ENCODE assay signal across 8 cellular contexts in the genomic region with DNA sequence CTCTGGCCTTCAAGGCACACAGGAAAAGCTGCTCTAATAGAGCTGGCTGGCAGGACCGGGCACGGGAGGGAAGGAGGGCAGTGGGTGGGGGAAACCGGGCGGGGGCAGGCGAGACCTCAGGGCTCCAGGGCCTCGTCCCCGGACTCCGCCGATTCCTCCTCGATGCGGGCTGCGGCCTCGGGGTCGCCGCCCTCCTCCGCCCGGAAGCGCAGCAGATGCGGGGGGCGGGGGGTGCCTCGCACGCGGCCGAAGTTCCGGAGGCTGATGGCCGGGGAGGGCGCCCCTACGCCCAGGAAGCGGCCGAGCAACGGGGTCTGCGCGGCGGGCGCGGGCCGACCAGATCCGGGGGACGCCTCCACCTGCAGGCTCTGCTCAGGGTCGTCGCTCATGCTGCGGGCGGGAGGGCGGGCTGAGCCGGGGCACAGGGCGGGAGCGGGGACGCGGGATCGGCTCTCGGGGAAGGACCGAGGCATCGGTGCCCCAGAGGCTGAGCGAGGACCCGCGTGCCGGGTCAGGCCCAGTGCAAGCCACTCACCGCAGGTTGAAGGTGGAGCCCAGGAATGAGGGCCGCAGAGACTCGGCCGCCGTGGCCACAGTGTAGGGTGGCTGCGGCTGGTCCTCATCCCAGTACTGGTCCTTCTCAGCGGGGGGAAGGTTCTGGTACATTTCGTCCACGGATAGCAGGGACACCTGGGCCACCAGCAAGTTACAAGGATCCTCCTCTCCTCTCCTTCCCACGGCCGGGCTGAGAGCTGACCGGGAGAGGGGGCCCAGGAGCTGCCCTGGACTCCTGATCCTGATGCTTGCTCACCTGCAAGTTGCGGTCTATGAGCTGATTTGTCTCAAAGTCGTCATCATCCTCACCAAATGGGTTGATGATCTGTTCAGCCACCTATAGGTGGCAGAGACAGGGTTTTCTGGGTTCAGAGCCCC. TPM values are rescaled to one million over a fixed set of nuclear protein-coding genes. Genes with fewer than 3 reads are reported as not detected.
DNase-seq lines count a peak whose midpoint lies in the region; ATAC-seq and TF ChIP-seq lines count a peak whose summit lies in the region.

No MANE protein-coding gene starts in this region.

- intact Hi-C loops in upper lobe of right lung (cut with DNase I), result no loop called here

- H3K27ac ChIP-seq in upper lobe of right lung, result peak overlapping the region; percentile 47

- no peak for TF ChIP-seq CTCF in upper lobe of right lung (IDR thresholded peaks at IDR 0.05)

- H3K27ac Mint-ChIP-seq in IgD-negative memory B cell (peak overlapping the region; percentile 79 to 93 (median 84)), memory B cell (peak overlapping the region; percentile 58)
- peak overlapping the region; percentile 87 for H3K27ac Mint-ChIP-seq in central memory CD8-positive, alpha-beta T cell (ENCODE audit: low read depth)

- DNase-seq in COR-L47 (lab: John Stamatoyannopoulos, UW) (peak; percentile 11), memory B cell (ENCODE audit: low spot score in 2 of 2) (no peak), upper lobe of right lung (no peak), globus pallidus (ENCODE audit: low spot score) (no peak)
- DNase-seq in central memory CD8-positive, alpha-beta T cell (ENCODE audit: low spot score in 2 of 2), result no peak

- H3K36me3 ChIP-seq in upper lobe of right lung, result peaks cover 20% of the 10 kb centered on the region

- ATAC-seq in central memory CD8-positive, alpha-beta T cell (replicated peaks; ENCODE audit: extremely low read depth, poor library complexity, severe bottlenecking), result peak; percentile 25
- peak; percentile 50 for ATAC-seq in memory B cell (ENCODE audit: low read depth)
- peak; percentile 31 for ATAC-seq in upper lobe of right lung
- no peak for ATAC-seq in HG03095 (IDR thresholded peaks at IDR 0.05; ENCODE audit: unreplicated experiment)
- no peak for ATAC-seq in GM18858 (IDR thresholded peaks at IDR 0.05; ENCODE audit: unreplicated experiment)

- no peaks in the 10 kb centered on the region for H3K9me3 Mint-ChIP-seq in IgD-negative memory B cell
- no peaks in the 10 kb centered on the region for H3K9me3 Mint-ChIP-seq in central memory CD8-positive, alpha-beta T cell
- H3K9me3 Mint-ChIP-seq in memory B cell, result no peaks in the 10 kb centered on the region

- H3K36me3 Mint-ChIP-seq in IgD-negative memory B cell (no peaks in the 10 kb centered on the region), memory B cell (peaks cover 13% of the 10 kb centered on the region)
- H3K36me3 Mint-ChIP-seq in central memory CD8-positive, alpha-beta T cell (ENCODE audit: insufficient read depth), result peaks cover 24% of the 10 kb centered on the region

- H3K27me3 ChIP-seq in upper lobe of right lung, result no peaks in the 10 kb centered on the region

- H3K9me3 ChIP-seq in upper lobe of right lung, result no peaks in the 10 kb centered on the region

- H3K4me3 ChIP-seq in upper lobe of right lung, result peak overlapping the region; percentile 52

- H3K27me3 Mint-ChIP-seq in IgD-negative memory B cell (no peaks in the 10 kb centered on the region), memory B cell (no peaks in the 10 kb centered on the region)
- no peaks in the 10 kb centered on the region for H3K27me3 Mint-ChIP-seq in central memory CD8-positive, alpha-beta T cell

- peaks cover 27% of the 10 kb centered on the region for H3K4me1 ChIP-seq in upper lobe of right lung

- H3K4me1 Mint-ChIP-seq in IgD-negative memory B cell (peaks cover 23 to 30% (median 24%) of the 10 kb centered on the region in 3 donors), memory B cell (peaks cover 23% of the 10 kb centered on the region)
- peaks cover 27% of the 10 kb centered on the region for H3K4me1 Mint-ChIP-seq in central memory CD8-positive, alpha-beta T cell

- H3K4me3 Mint-ChIP-seq in IgD-negative memory B cell (peak overlapping the region; percentile 81 to 94 (median 88)), memory B cell (peak overlapping the region; percentile 83)
- peak overlapping the region; percentile 71 for H3K4me3 Mint-ChIP-seq in central memory CD8-positive, alpha-beta T cell

RNA-seq across cellular contexts. Expression of a gene that starts 3.6 kb away (rescaled TPM):
- 0.94 TPM for polyA plus RNA-seq in IgD-negative memory B cell
- total RNA-seq in upper lobe of right lung, result not detected

RNA-seq across cellular contexts. Expression of a gene that starts 9.0 kb away (rescaled TPM):
- polyA plus RNA-seq in IgD-negative memory B cell, result 1,590 TPM
- total RNA-seq in upper lobe of right lung, result 1,338 TPM

RNA-seq across cellular contexts. Expression of a gene that starts 15.8 kb away (rescaled TPM):
- polyA plus RNA-seq in IgD-negative memory B cell, result 9.6 TPM
- 38.8 TPM for total RNA-seq in upper lobe of right lung

RNA-seq across cellular contexts. Expression of a gene that starts 22.8 kb away (rescaled TPM):
- polyA plus RNA-seq in IgD-negative memory B cell, result not detected
- total RNA-seq in upper lobe of right lung, result not detected

RNA-seq across cellular contexts. Expression of a gene that starts 24.0 kb away (rescaled TPM):
- polyA plus RNA-seq in IgD-negative memory B cell, result not detected
- 9.2 TPM for total RNA-seq in upper lobe of right lung

Comparison
In these comparisons a context has a peak if more than half of its experiments do, and no peak if none do; other contexts are left out.
1. ATAC-seq: peak in central memory CD8-positive, alpha-beta T cell (single experiment), memory B cell (single experiment) and upper lobe of right lung (single experiment); none in HG03095 (single experiment) and GM18858 (single experiment).
2. Peak in every context shown above with its lines, with median percentiles within 50 percentile points of each other: H3K27ac Mint-ChIP-seq and H3K4me3 Mint-ChIP-seq.